Comparison of ENCODE assay signal across 12 cellular contexts in the genomic region with DNA sequence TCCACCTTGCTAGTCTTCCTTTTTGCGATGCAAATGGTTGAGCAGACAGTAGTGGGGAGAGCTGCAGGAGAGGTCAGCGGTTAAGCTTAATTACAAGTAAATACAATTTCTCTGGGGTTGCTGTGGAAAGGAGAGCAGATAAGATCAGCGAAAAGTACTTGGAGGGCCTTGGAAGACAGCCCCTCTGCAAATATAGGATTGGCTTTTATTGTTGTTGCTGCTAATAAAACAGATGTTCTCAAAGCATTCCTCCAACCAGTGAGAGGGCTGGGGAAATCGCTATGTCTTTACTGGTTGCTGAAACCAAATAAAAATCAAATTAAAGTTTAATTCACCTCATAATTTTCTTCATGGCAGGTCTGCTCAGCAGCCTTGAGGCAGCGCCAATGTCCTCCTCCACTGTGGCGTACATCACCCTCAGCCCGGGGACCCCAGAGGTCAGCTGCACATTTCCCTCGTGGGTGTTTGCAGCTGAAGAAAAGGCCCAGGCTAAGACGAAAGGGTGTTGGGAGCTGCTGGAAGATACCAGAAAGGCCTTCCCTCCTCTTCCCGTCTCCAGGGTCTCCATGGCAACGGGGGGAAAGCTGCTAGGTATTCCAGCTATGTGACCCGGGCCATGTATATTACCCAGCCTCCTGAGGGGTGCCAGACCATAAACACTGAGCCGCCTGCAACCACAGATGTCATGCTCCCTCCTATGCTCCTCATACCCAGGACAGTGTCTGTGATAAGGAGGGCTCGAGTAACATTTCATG. TPM values are rescaled to one million over a fixed set of nuclear protein-coding genes. Genes with fewer than 3 reads are reported as not detected.
A peak's percentile ranks its signal among the peaks of the same experiment; 100 is the strongest.
DNase-seq lines count a peak whose midpoint lies in the region; ATAC-seq, FAIRE-seq and TF ChIP-seq lines count a peak whose summit lies in the region.
"Had no signal": no experiment of that assay in that cellular context is flagged by ENCODE, and none has a peak within 500 bp of the region (broad histone marks: within the 10 kb centered on the region; RNA-seq: fewer than 3 reads in every experiment).

No MANE protein-coding gene starts in this region.

- peak overlapping the region; percentile 47 for H3K4me2 ChIP-seq in astrocyte (ENCODE audit: low read length)

- no peaks in the 10 kb centered on the region for H3K36me3 ChIP-seq in astrocyte (ENCODE audit: insufficient read depth, low read length)

- H4K20me1 ChIP-seq in astrocyte (ENCODE audit: insufficient read depth, low read length), result no peaks in the 10 kb centered on the region

- no peaks in the 10 kb centered on the region for H3K27me3 ChIP-seq in astrocyte (ENCODE audit: insufficient read depth, low read length)

- H3K27ac ChIP-seq in astrocyte (ENCODE audit: low read depth, low read length), result no peak overlapping the region

- H3K9me3 ChIP-seq in astrocyte (ENCODE audit: insufficient read depth, low read depth, low read length), result no peaks in the 10 kb centered on the region

- peaks cover 11% of the 10 kb centered on the region for H3K4me1 ChIP-seq in astrocyte (ENCODE audit: insufficient read depth, low read length)

- no peaks in the 10 kb centered on the region for H3K79me2 ChIP-seq in astrocyte (ENCODE audit: insufficient read depth, low read length)

- FAIRE-seq in astrocyte (lab: Jason Lieb, UNC) (no peak), urothelium cell line (lab: Jason Lieb, UNC) (no peak)

- TF ChIP-seq CTCF in astrocyte (IDR thresholded peaks at IDR 0.05; ENCODE audit: insufficient read depth, low read depth, low read length) (no peak), GM13976 (IDR thresholded peaks at IDR 0.05; ENCODE audit: borderline replicate concordance, control extremely low read depth, extremely low read depth, insufficient read depth, missing control alignments) (no peak)

- H3K4me3 Mint-ChIP-seq in astrocyte (ENCODE audit: unreplicated experiment), result peak overlapping the region; percentile 83
- H3K4me3 Mint-ChIP-seq: activated T-helper 17 cell treated with anti-CD3 and anti-CD28 coated beads, Interleukin-2, amount 50 U/mL, for 72 hours; natural killer cell; stimulated activated naive CD8-positive, alpha-beta T cell treated with anti-CD3 and anti-CD28 coated beads, Interleukin-15, Interleukin-2, amounts not matched to agents 100 ng/mL and 50 ng/mL, for 24 hours had no signal

- no peaks in the 10 kb centered on the region for H3K27me3 Mint-ChIP-seq in astrocyte (ENCODE audit: low read depth, unreplicated experiment)

- H3K9me3 Mint-ChIP-seq in astrocyte (ENCODE audit: unreplicated experiment), result no peaks in the 10 kb centered on the region
- H3K9me3 Mint-ChIP-seq: activated T-helper 17 cell treated with anti-CD3 and anti-CD28 coated beads, Interleukin-2, amount 50 U/mL, for 72 hours; natural killer cell; stimulated activated naive CD8-positive, alpha-beta T cell treated with anti-CD3 and anti-CD28 coated beads, Interleukin-15, Interleukin-2, amounts not matched to agents 100 ng/mL and 50 ng/mL, for 24 hours had no signal

- H3K4me3 ChIP-seq in astrocyte (ENCODE audit: insufficient read depth, low read depth, low read length), result no peak overlapping the region

- peaks cover 56% of the 10 kb centered on the region for H3K4me1 Mint-ChIP-seq in astrocyte (ENCODE audit: low read depth, unreplicated experiment)
- H3K4me1 Mint-ChIP-seq: activated T-helper 17 cell treated with anti-CD3 and anti-CD28 coated beads, Interleukin-2, amount 50 U/mL, for 72 hours; natural killer cell had no signal

- in situ Hi-C loops in GM13976 (cut with MboI; ENCODE audit: low sequenced_read_pairs, unreplicated experiment), result no loop called here

- no peak overlapping the region for H3K9ac ChIP-seq in astrocyte (ENCODE audit: low read length)

- H2AFZ ChIP-seq in astrocyte (ENCODE audit: low read depth, low read length), result peak overlapping the region; percentile 58

- peak overlapping the region; percentile 59 for H3K27ac Mint-ChIP-seq in astrocyte (ENCODE audit: unreplicated experiment)
- H3K27ac Mint-ChIP-seq: activated T-helper 17 cell treated with anti-CD3 and anti-CD28 coated beads, Interleukin-2, amount 50 U/mL, for 72 hours; natural killer cell; stimulated activated naive CD8-positive, alpha-beta T cell treated with anti-CD3 and anti-CD28 coated beads, Interleukin-15, Interleukin-2, amounts not matched to agents 100 ng/mL and 50 ng/mL, for 24 hours had no signal

- peak; percentile 57 for DNase-seq in NCI-H2171 treated with DMSO at 0.1 percent for 48 hours (lab: John Stamatoyannopoulos, UW)
- no peak for DNase-seq in NCI-H2171 (lab: John Stamatoyannopoulos, UW)
- peak; percentile 59 for DNase-seq in astrocyte (ENCODE audit: low read depth)
- DNase-seq in kidney glomerular epithelial cell (lab: John Stamatoyannopoulos, UW), result peak; percentile 9
- peak; percentile 57 for DNase-seq in urothelium cell line (ENCODE audit: low spot score)
- no peak for DNase-seq in GM13976 (ENCODE audit: low spot score)
- DNase-seq: GDM1, natural killer cell had no signal

- H3K36me3 Mint-ChIP-seq in astrocyte (ENCODE audit: low read depth, unreplicated experiment), result peaks cover 9% of the 10 kb centered on the region
- H3K36me3 Mint-ChIP-seq: natural killer cell had no signal

- ATAC-seq in HG02981 (IDR thresholded peaks at IDR 0.05; ENCODE audit: unreplicated experiment), result no peak
- no peak for ATAC-seq in GM21529 (IDR thresholded peaks at IDR 0.05; ENCODE audit: unreplicated experiment)
- ATAC-seq: activated T-helper 17 cell treated with anti-CD3 and anti-CD28 coated beads, Interleukin-2, amount 50 U/mL, for 72 hours; natural killer cell had no signal

RNA-seq across cellular contexts. Expression of gene POU2F1, which starts 54.6 kb away (rescaled TPM):
- total RNA-seq in astrocyte, result 21.5 and 21.7 TPM in 2 replicates

Comparison
In these comparisons a context has a peak if more than half of its experiments do, and no peak if none do; other contexts are left out.
1. DNase-seq: peak in NCI-H2171 treated with DMSO at 0.1 percent for 48 hours (single experiment), astrocyte (single experiment), kidney glomerular epithelial cell (single experiment) and urothelium cell line (single experiment); none in NCI-H2171 (single experiment) and GM13976 (single experiment).